In genomic region chr5:141366016-141366896, GRCh38 we compare ENCODE assay signal across 1 cellular context.
A peak's percentile ranks its signal among the peaks of the same experiment; 100 is the strongest.
TF ChIP-seq lines count a peak whose summit lies in the region.

No MANE protein-coding gene starts in this region.

TF ChIP-seq in K562, 482 proteins besides CTCF, POLR2A, EP300 and RAD21:
- TF ChIP-seq ZNF75A (CRISPR knock-in tag; IDR thresholded peaks at IDR 0.05) (0 out of 2 replicates have a peak, but pooled peaks have one; percentile 64), HLTF (IDR thresholded peaks at IDR 0.05) (no peak), ZKSCAN1 (IDR thresholded peaks at IDR 0.05; ENCODE audit: low read depth, low read length) (no peak)
